Comparison of ENCODE assay signal across 8 cellular contexts in the genomic region with DNA sequence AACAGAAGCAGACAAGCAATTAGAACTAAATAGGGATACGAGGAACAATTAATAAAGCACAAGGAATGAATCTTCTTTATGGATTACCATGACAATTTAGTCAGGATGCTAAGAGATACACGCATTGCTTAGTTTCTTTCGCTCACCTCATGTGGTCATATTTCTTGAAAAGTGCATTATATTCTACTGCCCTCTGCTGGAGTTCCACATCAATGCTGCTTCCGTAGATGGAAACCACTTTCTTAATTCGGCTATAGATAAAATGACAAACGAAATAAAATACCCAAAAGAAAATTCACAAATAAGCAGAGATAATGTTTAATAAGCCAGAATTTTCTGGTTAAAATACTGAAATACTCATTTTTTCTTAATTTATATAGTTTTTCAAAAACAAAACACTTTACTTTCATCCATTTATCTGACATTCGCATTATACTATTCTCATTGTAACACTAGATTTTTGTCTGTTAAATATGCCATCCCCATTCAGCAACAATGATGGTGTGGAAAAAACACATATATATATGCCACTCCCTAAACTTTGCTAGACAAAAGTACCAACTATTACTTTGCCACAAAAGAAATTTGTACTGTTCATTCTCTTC. TPM values are rescaled to one million over a fixed set of nuclear protein-coding genes. Genes with fewer than 3 reads are reported as not detected.
DNase-seq lines count a peak whose midpoint lies in the region; ATAC-seq and TF ChIP-seq lines count a peak whose summit lies in the region.

No MANE protein-coding gene starts in this region.

- WGBS in gastroesophageal sphincter (ENCODE audit: low coverage in 1 of 2), 2 donors, result 40 to 49% methylated on average over 7 of the region's 7 CpGs

- no peaks in the 10 kb centered on the region for H3K9me3 ChIP-seq in gastroesophageal sphincter

- peak; percentile 81 for TF ChIP-seq CTCF in VCaP (conservative IDR thresholded peaks at IDR 0.05)
- TF ChIP-seq CTCF in gastroesophageal sphincter (IDR thresholded peaks at IDR 0.05), result peak; percentile 66 to 71 (median 68)

- H3K4me1 ChIP-seq in gastroesophageal sphincter, result no peaks in the 10 kb centered on the region

- ATAC-seq in gastroesophageal sphincter (no peak), HG02870 (IDR thresholded peaks at IDR 0.05; ENCODE audit: unreplicated experiment) (no peak)

- DNase-seq in activated naive CD4-positive, alpha-beta T cell treated with Interleukin-2 at 50 U/mL for 16 hours, result peak; percentile 18
- DNase-seq in activated naive CD4-positive, alpha-beta T cell (lab: John Stamatoyannopoulos, UW), result no peak
- DNase-seq in Kasumi-1 (lab: John Stamatoyannopoulos, UW) (peak; percentile 57 to 78), smooth muscle cell of the brain vasculature (ENCODE audit: low read depth, low spot score) (peak; percentile 28), NCI-H1436 treated with DMSO at 0.1 percent for 48 hours (lab: John Stamatoyannopoulos, UW) (no peak)

- H3K4me3 ChIP-seq in gastroesophageal sphincter, result no peak overlapping the region

- H3K36me3 ChIP-seq in gastroesophageal sphincter, result peaks cover 8 to 93% of the 10 kb centered on the region in 2 donors

- no peaks in the 10 kb centered on the region for H3K27me3 ChIP-seq in gastroesophageal sphincter

- TF ChIP-seq EP300 in gastroesophageal sphincter (IDR thresholded peaks at IDR 0.05), result no peak

- TF ChIP-seq POLR2A in gastroesophageal sphincter (IDR thresholded peaks at IDR 0.05), result no peak

- H3K27ac ChIP-seq in VCaP, result no peak overlapping the region
- H3K27ac ChIP-seq in gastroesophageal sphincter, result no peak overlapping the region

RNA-seq across cellular contexts. Expression of a gene that starts 22.0 kb away (rescaled TPM):
- 10 to 100 TPM; 16.0 to 21.1 (median 18.2) TPM for total RNA-seq in gastroesophageal sphincter

Comparison
In these comparisons a context has a peak if more than half of its experiments do, and no peak if none do; other contexts are left out.
1. DNase-seq: peak in activated naive CD4-positive, alpha-beta T cell treated with Interleukin-2 at 50 U/mL for 16 hours (single experiment), Kasumi-1 (2 of 2) and smooth muscle cell of the brain vasculature (single experiment); none in activated naive CD4-positive, alpha-beta T cell (0 of 4) and NCI-H1436 treated with DMSO at 0.1 percent for 48 hours (single experiment).